Comparison of ENCODE assay signal across 2 cellular contexts in genomic region chr1:6437017-6437700, GRCh38. TPM values are rescaled to one million over a fixed set of nuclear protein-coding genes. Genes with fewer than 3 reads are reported as not detected.
A peak's percentile ranks its signal among the peaks of the same experiment; 100 is the strongest.
DNase-seq lines count a peak whose midpoint lies in the region; TF ChIP-seq lines count a peak whose summit lies in the region.
"Not testable (repeated sequence)": the region's sequence is repeated elsewhere in the genome, so short reads cannot be mapped to it uniquely, and the experiment has no call there.

No MANE protein-coding gene starts in this region.

- peaks cover 71% of the 10 kb centered on the region for H3K27me3 ChIP-seq in MM.1S (replicated peaks; ENCODE audit: insufficient read depth, low read length)
- H3K27me3 ChIP-seq in kidney epithelial cell (ENCODE audit: control insufficient read depth, insufficient read depth, low read length), result peaks cover 32% of the 10 kb centered on the region

- not testable (repeated sequence) for H3K4me2 ChIP-seq in MM.1S (ENCODE audit: low read depth, low read length)

- H3K79me2 ChIP-seq in MM.1S (ENCODE audit: low read length), result not testable (repeated sequence)

- not testable (repeated sequence) for DNase-seq in MM.1S
- DNase-seq in kidney epithelial cell (ENCODE audit: low read depth), result peak; percentile 19

- H3K9me2 ChIP-seq in MM.1S (replicated peaks; ENCODE audit: insufficient read depth, low read length), result not testable (repeated sequence)

- not testable (repeated sequence) for H4K20me1 ChIP-seq in MM.1S (ENCODE audit: insufficient read depth, low read length)

- not testable (repeated sequence) for H2AFZ ChIP-seq in MM.1S (ENCODE audit: low read length)

- not testable (repeated sequence) for H3K9ac ChIP-seq in MM.1S (ENCODE audit: low read length)

- H3K4me1 ChIP-seq in MM.1S (ENCODE audit: low read length), result not testable (repeated sequence)

- H3K27ac ChIP-seq in MM.1S (ENCODE audit: low read length), result not testable (repeated sequence)

- H3K9me3 ChIP-seq in MM.1S (replicated peaks; ENCODE audit: insufficient read depth, low read length), result not testable (repeated sequence)

- not testable (repeated sequence) for H3K4me3 ChIP-seq in MM.1S (ENCODE audit: low read length); kidney epithelial cell (ENCODE audit: low read depth, low read length)

- peak; percentile 15 for TF ChIP-seq CTCF in MM.1S (IDR thresholded peaks at IDR 0.05; ENCODE audit: low read length)
- TF ChIP-seq CTCF in kidney epithelial cell (IDR thresholded peaks at IDR 0.05; ENCODE audit: insufficient read depth, low read length, poor library complexity, severe bottlenecking), result peak; percentile 78

- H3K36me3 ChIP-seq in MM.1S (replicated peaks; ENCODE audit: insufficient read depth, low read length); kidney epithelial cell (ENCODE audit: control insufficient read depth, insufficient read depth, low read length): not testable (repeated sequence)

- H3F3A ChIP-seq in MM.1S (ENCODE audit: insufficient read depth, low read length), result not testable (repeated sequence)

RNA-seq across cellular contexts. Expression of gene ESPN, which starts 12.6 kb away (rescaled TPM):
- total RNA-seq in kidney epithelial cell, result 2.7 TPM in 2 replicates

RNA-seq across cellular contexts. Expression of gene HES2, which starts 17.4 kb away (rescaled TPM):
- total RNA-seq in kidney epithelial cell, result 15.9 and 27.8 TPM in 2 replicates

RNA-seq across cellular contexts. Expression of gene TNFRSF25, which starts 28.8 kb away (rescaled TPM):
- 18.2 and 20.2 TPM in 2 replicates for total RNA-seq in kidney epithelial cell

RNA-seq across cellular contexts. Expression of gene ACOT7, which starts 43.6 kb away (rescaled TPM):
- 75.6 and 79.8 TPM in 2 replicates for total RNA-seq in kidney epithelial cell

RNA-seq across cellular contexts. Expression of gene PLEKHG5, which starts 54.3 kb away (rescaled TPM):
- 24.3 and 26.4 TPM in 2 replicates for total RNA-seq in kidney epithelial cell
